In the genomic region with DNA sequence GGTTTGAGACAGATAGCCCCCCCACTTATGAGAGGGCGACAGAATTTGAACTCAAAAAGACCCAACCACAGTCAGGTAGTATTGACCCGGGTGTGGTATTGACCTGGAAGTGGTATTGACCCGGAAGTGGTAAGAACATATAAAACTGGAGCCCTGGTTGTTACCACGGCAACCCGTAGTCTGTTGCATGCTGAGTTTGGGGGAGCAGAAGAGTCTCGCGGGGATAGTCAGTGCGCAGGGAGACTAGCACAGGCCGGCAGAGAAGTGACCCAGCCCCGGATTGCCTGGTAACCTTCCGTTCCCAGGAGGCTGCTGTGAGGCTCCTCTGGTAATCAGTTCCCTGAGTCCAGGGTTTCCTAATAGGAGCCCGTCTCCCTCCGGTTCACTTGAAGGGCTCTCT, we compare ENCODE assay signal across 23 cellular contexts.
DNase-seq lines count a peak whose midpoint lies in the region; ATAC-seq and TF ChIP-seq lines count a peak whose summit lies in the region.
"Had no signal": no experiment of that assay in that cellular context is flagged by ENCODE, and none has a peak within 500 bp of the region (broad histone marks: within the 10 kb centered on the region; RNA-seq: fewer than 3 reads in every experiment).

No MANE protein-coding gene starts in this region.

- TF ChIP-seq CTCF in brain (conservative IDR thresholded peaks at IDR 0.05): no peak
- TF ChIP-seq CTCF in smooth muscle cell (IDR thresholded peaks at IDR 0.05; ENCODE audit: borderline replicate concordance, insufficient read depth, poor library complexity, severe bottlenecking): no peak

- intact Hi-C loops in sciatic nerve (cut with DNase I): no loop called here

- no peaks in the 10 kb centered on the region for H3F3A ChIP-seq in smooth muscle cell (ENCODE audit: low read depth)

- in situ Hi-C loops in G401 (cut with HindIII; ENCODE audit: low sequenced_read_pairs): no loop called here

- H3K4me1 ChIP-seq in Karpas-422 (ENCODE audit: low read length) (no peaks in the 10 kb centered on the region), smooth muscle cell (ENCODE audit: low read depth) (no peaks in the 10 kb centered on the region)

- 76% methylated on average over 13 of the region's 13 CpGs for WGBS in smooth muscle cell (ENCODE audit: low lambda C conversion rate)

- H3K27me3 ChIP-seq in Karpas-422 (ENCODE audit: low read length) (no peaks in the 10 kb centered on the region), smooth muscle cell (ENCODE audit: low read depth) (no peaks in the 10 kb centered on the region)
- H3K27me3 ChIP-seq: brain microvascular endothelial cell, neural progenitor cell had no signal

- H3K79me2 ChIP-seq in Karpas-422 (ENCODE audit: low read length): no peaks in the 10 kb centered on the region
- no peaks in the 10 kb centered on the region for H3K79me2 ChIP-seq in smooth muscle cell (ENCODE audit: low read depth)

- H2AFZ ChIP-seq in Karpas-422 (ENCODE audit: low read length): peak overlapping the region; percentile 1; the same call in 1 of the 2 replicates
- no peak overlapping the region for H2AFZ ChIP-seq in smooth muscle cell (ENCODE audit: low read depth)
- H2AFZ ChIP-seq: neural progenitor cell had no signal

- H3K4me3 Mint-ChIP-seq in brain: peak overlapping the region in 1 of 5 experiments; percentile 55
- H3K4me3 Mint-ChIP-seq: neural progenitor cell had no signal

- H4K20me1 ChIP-seq in Karpas-422 (ENCODE audit: insufficient read depth, low read depth, low read length) (no peaks in the 10 kb centered on the region), smooth muscle cell (ENCODE audit: low read depth) (no peaks in the 10 kb centered on the region)

- H3K9ac ChIP-seq in Karpas-422 (ENCODE audit: low read length) (no peak overlapping the region), smooth muscle cell (ENCODE audit: low read depth) (no peak overlapping the region)
- H3K9ac ChIP-seq: neural progenitor cell had no signal

- DNase-seq in NCI-H748 (lab: John Stamatoyannopoulos, UW; ENCODE audit: unreplicated experiment) (peak; percentile 32), NCI-H748 treated with DMSO at 0.1 percent for 48 hours (lab: John Stamatoyannopoulos, UW) (no peak), Karpas-422 (no peak), sciatic nerve (ENCODE audit: low spot score) (peak; percentile 45), smooth muscle cell (lab: John Stamatoyannopoulos, UW; ENCODE audit: unreplicated experiment) (no peak), T-helper 1 cell (no peak), G401 (ENCODE audit: low spot score) (no peak)
- DNase-seq: activated CD4-positive, CD25-positive, alpha-beta regulatory T cell; activated naive CD8-positive, alpha-beta T cell treated with anti-CD3 and anti-CD28 coated beads, Interleukin-2, amount 10 ng/mL, durations not matched to agents 7 days and 5 days; AML-193; brain microvascular endothelial cell; cortex of kidney; left ventricle myocardium inferior; NCI-H1105; NCI-H524 treated with DMSO at 0.1 percent for 48 hours; small intestine; stimulated activated CD4-positive, alpha-beta T cell treated with anti-CD3 and anti-CD28 coated beads, Interleukin-4, amount 100 ng/mL, for 24 hours; T-helper 9 cell had no signal

- peak overlapping the region in 3 of 5 experiments; percentile 3 to 88 (median 42) for H3K27ac Mint-ChIP-seq in brain
- H3K27ac Mint-ChIP-seq: neural progenitor cell had no signal

- no peak for ATAC-seq in sciatic nerve
- ATAC-seq: SK-N-SH treated with all-trans-retinoic acid at 6 μM for 48 hours had no signal

- no peaks in the 10 kb centered on the region for H3K36me3 ChIP-seq in Karpas-422 (ENCODE audit: insufficient read depth, low read length)
- H3K36me3 ChIP-seq in smooth muscle cell (ENCODE audit: low read depth): no peaks in the 10 kb centered on the region
- H3K36me3 ChIP-seq: brain microvascular endothelial cell, left ventricle myocardium inferior, neural progenitor cell, prostate gland had no signal

- H3K4me2 ChIP-seq in Karpas-422 (ENCODE audit: low read depth, low read length, poor library complexity, severe bottlenecking) (peak overlapping the region; percentile 5), smooth muscle cell (no peak overlapping the region)
- H3K4me2 ChIP-seq: neural progenitor cell had no signal

- H3K36me3 Mint-ChIP-seq in brain: no peaks in the 10 kb centered on the region
- H3K36me3 Mint-ChIP-seq: activated naive CD8-positive, alpha-beta T cell treated with anti-CD3 and anti-CD28 coated beads, Interleukin-2, amount 10 ng/mL, durations not matched to agents 7 days and 5 days; neural progenitor cell had no signal

- H3K9me2 ChIP-seq in Karpas-422 (replicated peaks; ENCODE audit: insufficient read depth, low read length): no peaks in the 10 kb centered on the region

- peaks cover 67% of the 10 kb centered on the region for H3K4me1 Mint-ChIP-seq in brain

- no peak overlapping the region for H3K4me3 ChIP-seq in Karpas-422 (ENCODE audit: low read length)
- no peak overlapping the region for H3K4me3 ChIP-seq in smooth muscle cell
- H3K4me3 ChIP-seq: left ventricle myocardium inferior, neural progenitor cell, prostate gland had no signal

- H3K27ac ChIP-seq in Karpas-422 (ENCODE audit: low read length) (no peak overlapping the region), smooth muscle cell (ENCODE audit: low read depth) (no peak overlapping the region)
- H3K27ac ChIP-seq: 22Rv1, brain microvascular endothelial cell, neural progenitor cell, prostate gland had no signal

- peaks cover 27% of the 10 kb centered on the region for H3K27me3 Mint-ChIP-seq in brain

- H3K9me3 ChIP-seq in Karpas-422 (ENCODE audit: low read length) (no peaks in the 10 kb centered on the region), smooth muscle cell (replicated peaks; ENCODE audit: low read depth) (no peaks in the 10 kb centered on the region)
- H3K9me3 ChIP-seq: left ventricle myocardium inferior, prostate gland had no signal

- H3K9me3 Mint-ChIP-seq in brain: peaks cover 0 to 4% (median 0%) of the 10 kb centered on the region in 5 experiments
- H3K9me3 Mint-ChIP-seq: activated naive CD8-positive, alpha-beta T cell treated with anti-CD3 and anti-CD28 coated beads, Interleukin-2, amount 10 ng/mL, durations not matched to agents 7 days and 5 days; neural progenitor cell had no signal

Comparison
In these comparisons a context has a peak if more than half of its experiments do, and no peak if none do; other contexts are left out.
1. DNase-seq: peak in NCI-H748 (single experiment) and sciatic nerve (single experiment); none in NCI-H748 treated with DMSO at 0.1 percent for 48 hours (single experiment), Karpas-422 (single experiment), smooth muscle cell (single experiment), T-helper 1 cell (0 of 5) and G401 (single experiment).